In the genomic region with DNA sequence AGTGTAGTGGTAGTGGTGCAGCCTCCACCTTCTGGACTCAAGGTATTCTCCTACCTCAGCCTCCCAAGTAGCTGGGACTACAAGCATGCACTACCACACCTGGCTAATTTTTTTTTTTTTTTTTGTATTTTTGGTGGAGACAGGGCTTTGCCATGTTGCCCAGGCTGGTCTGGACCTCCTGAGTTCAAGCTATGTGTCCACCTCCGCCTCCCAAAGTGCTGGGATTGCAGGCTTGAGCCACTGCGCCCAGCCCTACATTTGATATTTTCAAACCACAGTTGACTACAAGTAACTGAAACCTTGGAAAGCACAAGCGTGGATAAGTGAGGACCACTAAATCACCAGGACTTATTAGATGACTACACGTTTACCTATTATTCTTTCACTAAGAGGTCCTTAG, we compare ENCODE assay signal across 38 cellular contexts. TPM values are rescaled to one million over a fixed set of nuclear protein-coding genes. Genes with fewer than 3 reads are reported as not detected.
"Had no signal": no experiment of that assay in that cellular context is flagged by ENCODE, and none has a peak within 500 bp of the region (broad histone marks: within the 10 kb centered on the region; RNA-seq: fewer than 3 reads in every experiment).

No MANE protein-coding gene starts in this region.

- H3K9me3 ChIP-seq: MG63 had no signal

- H3K27ac ChIP-seq: KMS-11 had no signal

- H3K36me3 ChIP-seq: MG63 had no signal

- H3K9ac ChIP-seq: KMS-11 had no signal

- H3K4me3 ChIP-seq: MG63 had no signal

- DNase-seq: Karpas-422, Kasumi-1, KG1, MG63, MM.1S, MV-4-11, NCI-H1048, NCI-H1092, NCI-H1092 treated with DMSO at 0.1 percent for 48 hours, NCI-H1105, NCI-H1105 treated with DMSO at 0.1 percent for 48 hours, NCI-H1417, NCI-H1417 treated with DMSO at 0.1 percent for 48 hours, NCI-H1436 treated with DMSO at 0.1 percent for 48 hours, NCI-H146, NCI-H1694, NCI-H1694 treated with DMSO at 0.1 percent for 48 hours, NCI-H187, NCI-H187 treated with DMSO at 0.1 percent for 48 hours, NCI-H1930, NCI-H2029, NCI-H2029 treated with DMSO at 0.1 percent for 48 hours, NCI-H2081, NCI-H2081 treated with DMSO at 0.1 percent for 48 hours, NCI-H2107, NCI-H2171, NCI-H2171 treated with DMSO at 0.1 percent for 48 hours, NCI-H2227 treated with DMSO at 0.1 percent for 48 hours, NCI-H226, NCI-H345, NCI-H446, NCI-H446 treated with DMSO at 0.1 percent for 48 hours, NCI-H510A, NCI-H510A treated with DMSO at 0.1 percent for 48 hours had no signal

RNA-seq across cellular contexts. Expression of a gene that starts 10.0 kb away (rescaled TPM):
- total RNA-seq: NCI-H460 had no signal

RNA-seq across cellular contexts. Expression of a gene that starts 59.8 kb away (rescaled TPM):
- total RNA-seq: LHCN-M2, MCF 10A, NCI-H460 had no signal
